ENCODE assay signal across 30 cellular contexts in genomic region chr1:90612033-90612432, GRCh38.
"Had no signal": no experiment of that assay in that cellular context is flagged by ENCODE, and none has a peak within 500 bp of the region (broad histone marks: within the 10 kb centered on the region; RNA-seq: fewer than 3 reads in every experiment).

No MANE protein-coding gene starts in this region.

- H3K27ac Mint-ChIP-seq: dendritic cell treated with granulocyte-macrophage colony-stimulating factor and Interleukin-4, amounts not matched to agents 40 ng/mL and 50 ng/mL, for 4 days; effector memory CD8-positive, alpha-beta T cell; endodermal cell had no signal

- H3K4me1 ChIP-seq: colonic mucosa, esophagus muscularis mucosa, esophagus squamous epithelium, foreskin keratinocyte, gastrocnemius medialis, gastroesophageal sphincter, heart left ventricle, heart right ventricle had no signal

- ATAC-seq: effector memory CD8-positive, alpha-beta T cell; esophagus mucosa; foreskin keratinocyte; gastrocnemius medialis; gastroesophageal sphincter; heart left ventricle; heart right ventricle had no signal

- H2AFZ ChIP-seq: hepatocyte had no signal

- H3K9me3 Mint-ChIP-seq: dendritic cell treated with granulocyte-macrophage colony-stimulating factor and Interleukin-4, amounts not matched to agents 40 ng/mL and 50 ng/mL, for 4 days; effector memory CD8-positive, alpha-beta T cell; endodermal cell had no signal

- H3K4me2 ChIP-seq: hepatocyte had no signal

- H3K27me3 ChIP-seq: colonic mucosa, dorsolateral prefrontal cortex, esophagus muscularis mucosa, esophagus squamous epithelium, foreskin keratinocyte, gastrocnemius medialis, gastroesophageal sphincter, heart right ventricle, hepatocyte had no signal

- H3K27ac ChIP-seq: colonic mucosa, coronary artery, dorsolateral prefrontal cortex, epithelial cell of prostate, esophagus muscularis mucosa, esophagus squamous epithelium, foreskin keratinocyte, gastrocnemius medialis, gastroesophageal sphincter, heart left ventricle, heart right ventricle, hepatocyte had no signal

- H3K79me2 ChIP-seq: hepatocyte had no signal

- H3K36me3 ChIP-seq: colonic mucosa, esophagus muscularis mucosa, esophagus squamous epithelium, gastrocnemius medialis, gastroesophageal sphincter, heart left ventricle, heart right ventricle had no signal

- FAIRE-seq: colon, endometrium, endothelial cell of umbilical vein, frontal cortex had no signal

- H3K4me3 Mint-ChIP-seq: dendritic cell treated with granulocyte-macrophage colony-stimulating factor and Interleukin-4, amounts not matched to agents 40 ng/mL and 50 ng/mL, for 4 days; effector memory CD8-positive, alpha-beta T cell; endodermal cell had no signal

- H3K27me3 Mint-ChIP-seq: dendritic cell treated with granulocyte-macrophage colony-stimulating factor and Interleukin-4, amounts not matched to agents 40 ng/mL and 50 ng/mL, for 4 days had no signal

- H3K4me3 ChIP-seq: colonic mucosa, coronary artery, dorsolateral prefrontal cortex, esophagus muscularis mucosa, esophagus squamous epithelium, gastrocnemius medialis, gastroesophageal sphincter, heart left ventricle, heart right ventricle, hepatocyte had no signal

- H3K9me3 ChIP-seq: colonic mucosa, esophagus muscularis mucosa, esophagus squamous epithelium, gastrocnemius medialis, gastroesophageal sphincter, heart left ventricle, heart right ventricle had no signal

- DNase-seq: colonic mucosa; cortex of kidney; dermis blood vessel endothelial cell; dorsolateral prefrontal cortex; effector CD4-positive, alpha-beta T cell; effector CD8-positive, alpha-beta T cell; effector memory CD4-positive, alpha-beta T cell; effector memory CD8-positive, alpha-beta T cell; endodermal cell; erythroblast; esophagus squamous epithelium; foreskin fibroblast; foreskin keratinocyte; foreskin melanocyte; gastrocnemius medialis; glutamatergic neuron; head of caudate nucleus; heart left ventricle; heart right ventricle had no signal
